ENCODE assay signal across 17 cellular contexts in the genomic region with DNA sequence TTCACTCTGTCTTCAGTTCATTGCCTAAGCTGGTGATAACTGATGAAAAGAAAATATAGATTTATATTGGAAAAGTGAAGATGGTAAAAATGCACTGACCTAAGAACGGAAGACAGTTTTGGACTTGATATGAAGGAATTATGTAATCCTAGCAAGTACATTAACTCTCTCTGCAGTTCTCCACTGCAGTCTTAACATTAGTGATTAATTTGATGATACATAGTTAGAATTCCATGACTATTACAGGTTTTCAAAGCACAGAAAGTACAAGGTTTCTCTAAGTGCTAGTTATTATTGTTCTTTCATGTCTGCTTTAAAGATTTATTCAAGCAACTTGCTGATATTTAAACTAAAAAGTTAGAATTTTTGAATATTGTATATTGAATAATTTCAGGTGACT.
DNase-seq lines count a peak whose midpoint lies in the region; ATAC-seq and TF ChIP-seq lines count a peak whose summit lies in the region.
"Had no signal": no experiment of that assay in that cellular context is flagged by ENCODE, and none has a peak within 500 bp of the region (broad histone marks: within the 10 kb centered on the region; RNA-seq: fewer than 3 reads in every experiment).

No MANE protein-coding gene starts in this region.

- no peaks in the 10 kb centered on the region for H3K27me3 ChIP-seq in PC-3 (ENCODE audit: low read length)
- H3K27me3 ChIP-seq in skeletal muscle satellite cell (ENCODE audit: control insufficient read depth, insufficient read depth, low read length): no peaks in the 10 kb centered on the region
- H3K27me3 ChIP-seq: BLaER1 treated with 17β-estradiol and CSF1 and Interleukin-3, amounts not matched to agents 10 nM and 100 nM had no signal

- no peaks in the 10 kb centered on the region for H4K20me1 ChIP-seq in PC-3 (ENCODE audit: low read length)
- H4K20me1 ChIP-seq: BLaER1 treated with 17β-estradiol and CSF1 and Interleukin-3, amounts not matched to agents 10 nM and 100 nM had no signal

- POLR2A ChIA-PET in PC-3 (lab: Charles Lee; ENCODE audit: unreplicated experiment): no interaction called here

- DNase-seq in PC-3 (peak; percentile 13), astrocyte of the spinal cord (ENCODE audit: low read depth, low spot score) (peak; percentile 46), iris pigment epithelial cell (ENCODE audit: low read depth) (peak; percentile 63), NOMO-1 treated with dmso at 0.1 percent for 144 hours (lab: John Stamatoyannopoulos, UW; ENCODE audit: unreplicated experiment) (no peak), Right ventricle myocardium superior (no peak)
- DNase-seq: DMS 273 treated with DMSO at 0.1 percent for 48 hours, HCEC 1CT, NCI-H1436, NCI-H2029 treated with DMSO at 0.1 percent for 48 hours, NCI-H345, NCI-H748 treated with DMSO at 0.1 percent for 48 hours, SHP77 treated with DMSO at 0.1 percent for 48 hours had no signal

- H3F3A ChIP-seq in PC-3 (ENCODE audit: low read length, unreplicated experiment): no peaks in the 10 kb centered on the region

- H3K4me3 ChIP-seq in PC-3 (ENCODE audit: low read length): no peak overlapping the region
- H3K4me3 ChIP-seq in astrocyte of the spinal cord (ENCODE audit: low read depth, low read length): no peak overlapping the region
- H3K4me3 ChIP-seq in skeletal muscle satellite cell (ENCODE audit: low read length): no peak overlapping the region
- H3K4me3 ChIP-seq: BLaER1 treated with 17β-estradiol and CSF1 and Interleukin-3, amounts not matched to agents 10 nM and 100 nM; GM12878 had no signal

- no peak for TF ChIP-seq CTCF in PC-3 (conservative IDR thresholded peaks at IDR 0.05; ENCODE audit: low read depth, low read length)
- TF ChIP-seq CTCF in astrocyte of the spinal cord (IDR thresholded peaks at IDR 0.05; ENCODE audit: low read depth, low read length): no peak

- H3K36me3 ChIP-seq in PC-3 (ENCODE audit: low read depth, low read length) (no peaks in the 10 kb centered on the region), skeletal muscle satellite cell (ENCODE audit: insufficient read depth, low read length) (no peaks in the 10 kb centered on the region)
- H3K36me3 ChIP-seq: BLaER1 treated with 17β-estradiol and CSF1 and Interleukin-3, amounts not matched to agents 10 nM and 100 nM had no signal

- H3K9ac ChIP-seq in PC-3 (ENCODE audit: low read length): no peak overlapping the region
- no peak overlapping the region for H3K9ac ChIP-seq in skeletal muscle satellite cell (ENCODE audit: low read depth, low read length)
- H3K9ac ChIP-seq: BLaER1 treated with 17β-estradiol and CSF1 and Interleukin-3, amounts not matched to agents 10 nM and 100 nM had no signal

- CTCF ChIA-PET in PC-3 (lab: Charles Lee): no interaction called here

- intact Hi-C loops in PC-3 (cut with micrococcal nuclease): no loop called here
- intact Hi-C loops in Right ventricle myocardium superior (cut with DNase I): no loop called here

- no peaks in the 10 kb centered on the region for H3K79me2 ChIP-seq in PC-3 (ENCODE audit: low read length)

- in situ Hi-C loops in astrocyte of the spinal cord (cut with HindIII; ENCODE audit: low sequenced_read_pairs): no loop called here

- H3K9me3 ChIP-seq in PC-3 (ENCODE audit: low read length) (no peaks in the 10 kb centered on the region), skeletal muscle satellite cell (replicated peaks; ENCODE audit: low read length) (no peaks in the 10 kb centered on the region)
- H3K9me3 ChIP-seq: BLaER1 treated with 17β-estradiol and CSF1 and Interleukin-3, amounts not matched to agents 10 nM and 100 nM had no signal

- no TSS peak for BruUV-seq in PC-3 (replicated peaks; lab: Mats Ljungman, UMichigan)

- ATAC-seq in PC-3 (no peak), GM21515 (IDR thresholded peaks at IDR 0.05; ENCODE audit: unreplicated experiment) (no peak), Right ventricle myocardium superior (ENCODE audit: poor library complexity) (no peak)
- ATAC-seq: GM12878, Panc1 had no signal

- no peak overlapping the region for H3K27ac ChIP-seq in PC-3 (ENCODE audit: low read length)
- H3K27ac ChIP-seq: BLaER1 treated with 17β-estradiol and CSF1 and Interleukin-3, amounts not matched to agents 10 nM and 100 nM had no signal

- no peak overlapping the region for H3K4me2 ChIP-seq in PC-3 (ENCODE audit: low read length)
- H3K4me2 ChIP-seq in skeletal muscle satellite cell (ENCODE audit: low read length): peak overlapping the region; percentile 14
- H3K4me2 ChIP-seq: BLaER1 treated with 17β-estradiol and CSF1 and Interleukin-3, amounts not matched to agents 10 nM and 100 nM had no signal

- H2AFZ ChIP-seq in PC-3 (ENCODE audit: low read length): peak overlapping the region; percentile 37; the same call in 1 of the 2 replicates

- H3K9me2 ChIP-seq in PC-3 (replicated peaks; ENCODE audit: low read length): no peaks in the 10 kb centered on the region

- H3K4me1 ChIP-seq in PC-3 (ENCODE audit: insufficient read depth, low read length) (peaks cover 14% of the 10 kb centered on the region), skeletal muscle satellite cell (ENCODE audit: control insufficient read depth, insufficient read depth, low read length) (peaks cover 27% of the 10 kb centered on the region)

Comparison
In these comparisons a context has a peak if more than half of its experiments do, and no peak if none do; other contexts are left out.
1. DNase-seq: peak in PC-3 (single experiment), astrocyte of the spinal cord (single experiment) and iris pigment epithelial cell (single experiment); none in NOMO-1 treated with dmso at 0.1 percent for 144 hours (single experiment) and Right ventricle myocardium superior (single experiment).